In the genomic region with DNA sequence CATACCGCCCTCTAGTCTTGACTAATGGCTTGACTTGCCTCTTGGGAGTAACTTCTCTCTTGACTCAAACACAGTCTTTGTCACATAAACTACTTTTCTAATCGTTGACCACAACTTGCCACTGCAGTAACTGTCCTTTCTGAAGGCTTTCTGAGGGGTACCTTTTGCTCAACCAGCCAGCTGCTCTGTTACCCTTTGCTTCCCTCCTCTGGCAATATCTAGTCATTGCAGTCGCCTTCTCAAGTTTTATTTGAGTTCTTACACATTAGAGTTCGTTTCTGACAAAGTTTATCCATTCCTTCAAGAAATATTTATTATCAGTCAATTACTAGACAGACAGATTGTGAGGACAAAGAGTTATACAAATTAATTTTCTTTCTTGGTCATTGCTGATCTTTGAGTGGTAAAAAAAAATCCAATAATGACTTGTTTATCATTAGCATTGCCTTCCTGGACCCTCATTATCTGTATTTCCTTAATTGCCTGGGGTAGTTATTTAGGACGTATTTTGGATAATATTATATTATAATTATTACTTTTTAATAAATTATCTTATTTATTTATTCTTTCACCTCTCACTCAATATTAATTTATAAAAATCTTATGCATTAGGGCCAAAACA, we compare ENCODE assay signal across 8 cellular contexts.
DNase-seq lines count a peak whose midpoint lies in the region; TF ChIP-seq lines count a peak whose summit lies in the region.

No MANE protein-coding gene starts in this region.

- no peaks in the 10 kb centered on the region for H3K27me3 Mint-ChIP-seq in HFFc6 (ENCODE audit: insufficient read depth)

- no peak overlapping the region for H3K27ac Mint-ChIP-seq in HFFc6

- CTCF ChIA-PET in GM10248 (lab: Yijun Ruan, JAX) = no interaction called here

- no peaks in the 10 kb centered on the region for H3K27me3 ChIP-seq in ovary

- DNase-seq in GM10248 (ENCODE audit: extremely low spot score) (peak; percentile 26), HFFc6 (peak; percentile 37), NCI-H2196 (lab: John Stamatoyannopoulos, UW; ENCODE audit: unreplicated experiment) (peak; percentile 2), astrocyte of the spinal cord (ENCODE audit: low read depth, low spot score) (peak; percentile 61), kidney tubule cell (ENCODE audit: low spot score) (peak; percentile 42), GOT3 (lab: John Stamatoyannopoulos, UW) (no peak), ovary (no peak), 8988T (no peak)

- no peaks in the 10 kb centered on the region for H3K9me3 ChIP-seq in ovary

- H3K4me1 ChIP-seq in ovary (ENCODE audit: insufficient read depth) = no peaks in the 10 kb centered on the region

- no peak overlapping the region for H3K4me3 Mint-ChIP-seq in HFFc6

- no peak overlapping the region for H3K27ac ChIP-seq in ovary

- POLR2A ChIA-PET in GM10248 (lab: Yijun Ruan, JAX) = no interaction called here

- TF ChIP-seq POLR2A in ovary (IDR thresholded peaks at IDR 0.05) = no peak

- no peaks in the 10 kb centered on the region for H3K36me3 ChIP-seq in ovary

- H3K9me3 Mint-ChIP-seq in HFFc6 = peaks cover 5% of the 10 kb centered on the region; the same call in 1 of the 2 replicates

- 13 to 24% (median 15%) methylated on average over 5 of the region's 5 CpGs for WGBS in ovary, 3 donors

- in situ Hi-C loops in astrocyte of the spinal cord (cut with HindIII; ENCODE audit: low sequenced_read_pairs) = no loop called here

- no peak overlapping the region for H3K4me3 ChIP-seq in astrocyte of the spinal cord (ENCODE audit: low read depth, low read length)
- no peak overlapping the region for H3K4me3 ChIP-seq in ovary

- TF ChIP-seq CTCF in GM10248 (IDR thresholded peaks at IDR 0.05; ENCODE audit: control extremely low read depth, extremely low read depth, low read depth, missing control alignments) (peak; percentile 55), HFFc6 (IDR thresholded peaks at IDR 0.05) (peak; percentile 81), astrocyte of the spinal cord (IDR thresholded peaks at IDR 0.05; ENCODE audit: low read depth, low read length) (peak; percentile 89), ovary (IDR thresholded peaks at IDR 0.05) (no peak)

- no peaks in the 10 kb centered on the region; the same call in 1 of the 2 replicates for H3K4me1 Mint-ChIP-seq in HFFc6 (ENCODE audit: low read depth)

- TF ChIP-seq EP300 in ovary (IDR thresholded peaks at IDR 0.05) = no peak

- intact Hi-C loops in ovary (cut with DNase I) = no loop called here

- H3K36me3 Mint-ChIP-seq in HFFc6 (ENCODE audit: low read depth) = peaks cover 4% of the 10 kb centered on the region; the same call in 1 of the 2 replicates

Comparison
In these comparisons a context has a peak if more than half of its experiments do, and no peak if none do; other contexts are left out.
1. DNase-seq: peak in GM10248 (single experiment), HFFc6 (single experiment), NCI-H2196 (single experiment), astrocyte of the spinal cord (single experiment) and kidney tubule cell (single experiment); none in GOT3 (single experiment), ovary (0 of 5) and 8988T (single experiment).
2. CTCF ChIP-seq: peak in GM10248 (single experiment), HFFc6 (single experiment) and astrocyte of the spinal cord (single experiment); none in ovary (0 of 3).